ENCODE assay signal across 1 cellular context in genomic region chr14:64963611-64964010, GRCh38.
TF ChIP-seq lines count a peak whose summit lies in the region.

No MANE protein-coding gene starts in this region.

TF ChIP-seq in K562, 482 proteins besides CTCF, POLR2A, EP300 and RAD21:
- TF ChIP-seq BRD9 (IDR thresholded peaks at IDR 0.05; ENCODE audit: low read depth, partially characterized antibody) (no peak), SPI1 (IDR thresholded peaks at IDR 0.05; ENCODE audit: borderline replicate concordance, low read depth, low read length) (peak; percentile 10; the same call in 1 of the 2 replicates), POLR2AphosphoS5 (IDR thresholded peaks at IDR 0.05; ENCODE audit: control insufficient read depth, insufficient read depth, low read depth, low read length) (no peak)
- TF ChIP-seq, protein P1, sequence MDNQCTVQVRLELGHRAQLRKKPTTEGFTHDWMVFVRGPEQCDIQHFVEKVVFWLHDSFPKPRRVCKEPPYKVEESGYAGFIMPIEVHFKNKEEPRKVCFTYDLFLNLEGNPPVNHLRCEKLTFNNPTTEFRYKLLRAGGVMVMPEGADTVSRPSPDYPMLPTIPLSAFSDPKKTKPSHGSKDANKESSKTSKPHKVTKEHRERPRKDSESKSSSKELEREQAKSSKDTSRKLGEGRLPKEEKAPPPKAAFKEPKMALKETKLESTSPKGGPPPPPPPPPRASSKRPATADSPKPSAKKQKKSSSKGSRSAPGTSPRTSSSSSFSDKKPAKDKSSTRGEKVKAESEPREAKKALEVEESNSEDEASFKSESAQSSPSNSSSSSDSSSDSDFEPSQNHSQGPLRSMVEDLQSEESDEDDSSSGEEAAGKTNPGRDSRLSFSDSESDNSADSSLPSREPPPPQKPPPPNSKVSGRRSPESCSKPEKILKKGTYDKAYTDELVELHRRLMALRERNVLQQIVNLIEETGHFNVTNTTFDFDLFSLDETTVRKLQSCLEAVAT (IDR thresholded peaks at IDR 0.05) = no peak
